ENCODE assay signal across 24 cellular contexts in the genomic region with DNA sequence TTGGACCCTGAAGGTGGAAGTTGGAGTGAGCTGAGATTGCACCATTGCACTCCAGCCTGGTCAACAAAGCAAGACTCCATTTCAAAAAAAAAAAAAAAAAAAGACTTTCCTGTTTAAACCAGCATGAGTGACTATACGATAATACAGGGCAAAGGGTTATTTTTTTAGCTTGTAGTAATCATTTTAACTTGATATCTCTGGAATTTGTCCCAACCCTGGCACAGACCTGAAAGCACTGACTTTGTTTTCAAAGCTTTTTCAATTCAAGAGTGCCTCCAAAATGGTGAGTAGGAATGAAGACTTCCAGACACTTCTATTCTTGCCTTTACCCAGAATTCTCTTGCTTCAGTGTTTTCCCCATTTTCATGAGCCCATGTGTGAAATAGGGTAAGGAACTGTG. TPM values are rescaled to one million over a fixed set of nuclear protein-coding genes. Genes with fewer than 3 reads are reported as not detected.
"Had no signal": no experiment of that assay in that cellular context is flagged by ENCODE, and none has a peak within 500 bp of the region (broad histone marks: within the 10 kb centered on the region; RNA-seq: fewer than 3 reads in every experiment).

No MANE protein-coding gene starts in this region.

- H3K4me1 ChIP-seq: adrenal gland, body of pancreas, suprapubic skin had no signal

- DNase-seq: activated naive CD4-positive, alpha-beta T cell treated with anti-CD3 and anti-CD28 coated beads, Interleukin-2, amount 50 U/mL, for 16 hours; activated T-cell treated with anti-CD3 and anti-CD28 coated beads for 4 hours; adrenal gland; body of pancreas; cortex of kidney; erythroblast; hypothalamus; kidney; left ventricle myocardium superior; mesenchymal stem cell; naive thymus-derived CD8-positive, alpha-beta T cell; posterior cingulate gyrus; SJCRH30; stimulated activated CD4-positive, alpha-beta T cell treated with anti-CD3 and anti-CD28 coated beads, Interleukin-2, amount 100 ng/mL, for 48 hours; stimulated activated naive CD4-positive, alpha-beta T cell; SW 1271 had no signal

- H3K27ac ChIP-seq: adrenal gland, body of pancreas, neutrophil, SJCRH30, suprapubic skin had no signal

- H3K27ac Mint-ChIP-seq: type B pancreatic cell had no signal

- H3K27me3 ChIP-seq: adrenal gland, body of pancreas, neutrophil, right atrium auricular region, SJCRH30, suprapubic skin had no signal

- H3K36me3 ChIP-seq: adrenal gland, right atrium auricular region, suprapubic skin had no signal

- H3K9me3 Mint-ChIP-seq: central memory CD8-positive, alpha-beta T cell; naive thymus-derived CD8-positive, alpha-beta T cell; type B pancreatic cell had no signal

- H3K9me3 ChIP-seq: adrenal gland, body of pancreas, neutrophil, right atrium auricular region, SJCRH30, suprapubic skin had no signal

- H3K27me3 Mint-ChIP-seq: central memory CD8-positive, alpha-beta T cell; naive thymus-derived CD8-positive, alpha-beta T cell; type B pancreatic cell had no signal

- H3K4me3 Mint-ChIP-seq: central memory CD8-positive, alpha-beta T cell; naive thymus-derived CD8-positive, alpha-beta T cell; type B pancreatic cell had no signal

- H3K4me3 ChIP-seq: adrenal gland, body of pancreas, right atrium auricular region, SJCRH30, suprapubic skin had no signal

- ATAC-seq: body of pancreas; naive thymus-derived CD8-positive, alpha-beta T cell had no signal

RNA-seq across cellular contexts. Expression of a gene that starts 4.4 kb away (rescaled TPM):
- total RNA-seq: adrenal gland; body of pancreas; fibroblast of villous mesenchyme; kidney; left ventricle myocardium superior; mucosa of gallbladder; naive thymus-derived CD8-positive, alpha-beta T cell; right atrium auricular region; SJCRH30; skeletal muscle tissue; suprapubic skin had no signal
